ENCODE assay signal across 8 cellular contexts in the genomic region with DNA sequence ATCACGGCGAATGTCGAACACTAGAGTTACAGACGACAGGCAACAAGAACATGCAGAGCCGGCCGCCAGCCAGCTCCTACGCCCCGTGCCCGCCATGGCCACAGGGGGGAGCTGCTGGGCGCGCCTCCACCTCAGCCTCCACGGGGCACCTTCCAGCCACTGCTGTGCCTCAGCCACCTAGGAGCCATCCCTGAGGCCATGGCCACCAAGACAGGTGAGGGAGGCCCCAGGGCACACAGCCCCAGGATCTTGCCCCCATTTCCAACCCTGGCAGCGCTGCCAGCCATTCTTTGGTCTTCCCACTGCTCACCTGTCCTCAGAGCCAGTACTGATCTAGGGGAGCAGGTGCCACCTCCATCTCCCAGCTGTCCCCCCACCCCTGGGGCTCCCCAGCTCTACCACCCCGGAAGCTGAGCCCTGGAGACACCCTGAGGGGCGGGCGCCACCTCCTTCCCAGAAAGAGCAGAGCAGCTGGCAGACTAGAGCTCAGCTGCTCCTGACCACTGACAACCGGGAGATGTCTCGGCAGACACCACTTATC. TPM values are rescaled to one million over a fixed set of nuclear protein-coding genes. Genes with fewer than 3 reads are reported as not detected.
A peak's percentile ranks its signal among the peaks of the same experiment; 100 is the strongest.
DNase-seq lines count a peak whose midpoint lies in the region; ATAC-seq and TF ChIP-seq lines count a peak whose summit lies in the region.

No MANE protein-coding gene starts in this region.

- H3K27ac ChIP-seq in right lobe of liver, result no peak overlapping the region

- ATAC-seq in activated B cell treated with CpG ODN at 0.5 μM for 24 hours (ENCODE audit: low read depth) (peak; percentile 96), right lobe of liver (peak; percentile 85 to 95 (median 93)), GM21723 (IDR thresholded peaks at IDR 0.05; ENCODE audit: unreplicated experiment) (no peak), HG03196 (IDR thresholded peaks at IDR 0.05; ENCODE audit: unreplicated experiment) (no peak)
- ATAC-seq in central memory CD8-positive, alpha-beta T cell (replicated peaks; ENCODE audit: extremely low read depth, poor library complexity, severe bottlenecking), result peak; percentile 92

- peaks cover 63% of the 10 kb centered on the region for H3K36me3 Mint-ChIP-seq in activated B cell treated with CpG ODN at 0.5 μM for 24 hours (ENCODE audit: low read depth)
- peaks cover 29% of the 10 kb centered on the region for H3K36me3 Mint-ChIP-seq in central memory CD8-positive, alpha-beta T cell (ENCODE audit: insufficient read depth)

- no peak for TF ChIP-seq CTCF in activated B cell treated with CpG ODN at 0.5 μM for 24 hours (IDR thresholded peaks at IDR 0.05)
- peak; percentile 66 to 89 (median 84) for TF ChIP-seq CTCF in right lobe of liver (IDR thresholded peaks at IDR 0.05)

- intact Hi-C loops in activated B cell treated with CpG ODN at 0.5 μM for 24 hours (cut with micrococcal nuclease) (loop anchor here (1.0 to 5.0 kb wide), 5 partner anchors 12 to 249 kb away; a partner anchor contains a TSS), right lobe of liver (cut with DNase I) (no loop called here)

- no peaks in the 10 kb centered on the region for H3K27me3 ChIP-seq in right lobe of liver

- DNase-seq in GM03348 (ENCODE audit: low spot score) (peak; percentile 79), LHCN-M2 (ENCODE audit: low read depth) (peak; percentile 17), activated B cell treated with CpG ODN at 0.5 μM for 24 hours (peak; percentile 72), right lobe of liver (peak; percentile 70 to 78 (median 73))
- peak; percentile 59 for DNase-seq in central memory CD8-positive, alpha-beta T cell (ENCODE audit: low spot score in 2 of 2)
- DNase-seq in stimulated activated CD8-positive, alpha-beta memory T cell treated with anti-CD3 and anti-CD28 coated beads, Interleukin-2, amount 100 ng/mL, for 48 hours (ENCODE audit: low read depth in 2 of 2), result peak; percentile 57 to 60

- no peaks in the 10 kb centered on the region for H3K9me3 ChIP-seq in right lobe of liver

- CTCF ChIA-PET in activated B cell treated with CpG ODN at 0.5 μM for 24 hours (lab: Charles Lee), result interaction anchor here (0.6 to 2.4 kb wide), 21 partner anchors 10 to 419 kb away, joined by 3 to 14 read pairs (median 4); a partner anchor contains a TSS

- H3K4me3 Mint-ChIP-seq in activated B cell treated with CpG ODN at 0.5 μM for 24 hours, result no peak overlapping the region
- no peak overlapping the region for H3K4me3 Mint-ChIP-seq in central memory CD8-positive, alpha-beta T cell

- TF ChIP-seq POLR2A in right lobe of liver (IDR thresholded peaks at IDR 0.05), result no peak

- H3K27me3 Mint-ChIP-seq in activated B cell treated with CpG ODN at 0.5 μM for 24 hours, result no peaks in the 10 kb centered on the region
- H3K27me3 Mint-ChIP-seq in central memory CD8-positive, alpha-beta T cell, result no peaks in the 10 kb centered on the region

- peaks cover 0 to 61% (median 16%) of the 10 kb centered on the region in 4 donors for H3K36me3 ChIP-seq in right lobe of liver

- no peak overlapping the region for H3K27ac Mint-ChIP-seq in activated B cell treated with CpG ODN at 0.5 μM for 24 hours
- no peak overlapping the region for H3K27ac Mint-ChIP-seq in central memory CD8-positive, alpha-beta T cell (ENCODE audit: low read depth)

- no peaks in the 10 kb centered on the region for H3K9me3 Mint-ChIP-seq in activated B cell treated with CpG ODN at 0.5 μM for 24 hours
- no peaks in the 10 kb centered on the region for H3K9me3 Mint-ChIP-seq in central memory CD8-positive, alpha-beta T cell

- no peaks in the 10 kb centered on the region for H3K4me1 ChIP-seq in right lobe of liver

- H3K4me1 Mint-ChIP-seq in activated B cell treated with CpG ODN at 0.5 μM for 24 hours, result peaks cover 3% of the 10 kb centered on the region
- no peaks in the 10 kb centered on the region for H3K4me1 Mint-ChIP-seq in central memory CD8-positive, alpha-beta T cell

- H3K4me3 ChIP-seq in right lobe of liver, result no peak overlapping the region

- 49% methylated on average over 11 of the region's 18 CpGs for WGBS in right lobe of liver (ENCODE audit: insufficient coverage, low coverage, low lambda C conversion rate, missing lambda C conversion rate)

- POLR2A ChIA-PET in activated B cell treated with CpG ODN at 0.5 μM for 24 hours (lab: Charles Lee), result interaction anchor here (1.1 to 1.4 kb wide), 2 partner anchors 175 to 314 kb away, joined by 3 to 5 read pairs; a partner anchor contains a TSS

RNA-seq across cellular contexts. Expression of a gene that starts 11.8 kb away (rescaled TPM):
- 46.4 and 54.4 TPM in 2 replicates for total RNA-seq in LHCN-M2 (2014; rRNA removed)
- polyA plus RNA-seq in LHCN-M2 (2012), result 45.1 TPM
- 36.3 and 40.2 TPM in 2 replicates for total RNA-seq in activated B cell treated with CpG ODN at 0.5 μM for 24 hours
- total RNA-seq in right lobe of liver, result 10 to 100 TPM; 44.3 to 72.8 (median 63.0) TPM

RNA-seq across cellular contexts. Expression of a gene that starts 11.9 kb away (rescaled TPM):
- total RNA-seq in LHCN-M2 (2014; rRNA removed) (114 and 124 TPM in 2 replicates), activated B cell treated with CpG ODN at 0.5 μM for 24 hours (45.3 and 49.0 TPM in 2 replicates), right lobe of liver (10 to 100 TPM; 20.7 to 66.5 (median 24.5) TPM)
- polyA plus RNA-seq in LHCN-M2 (2012), result 106 TPM

RNA-seq across cellular contexts. Expression of a gene that starts 30.1 kb away (rescaled TPM):
- 0.46 and 0.51 TPM in 2 replicates for total RNA-seq in LHCN-M2 (2014; rRNA removed)
- polyA plus RNA-seq in LHCN-M2 (2012), result 1.8 TPM
- total RNA-seq in activated B cell treated with CpG ODN at 0.5 μM for 24 hours, result 6.5 and 8.5 TPM in 2 replicates
- total RNA-seq in right lobe of liver, result 1 to 10 TPM; 5.4 to 7.6 (median 5.8) TPM

RNA-seq across cellular contexts. Expression of a gene that starts 50.9 kb away (rescaled TPM):
- 14.6 and 23.7 TPM in 2 replicates for total RNA-seq in LHCN-M2 (2014; rRNA removed)
- 5.5 TPM for polyA plus RNA-seq in LHCN-M2 (2012)
- 42.1 and 70.7 TPM in 2 replicates for total RNA-seq in activated B cell treated with CpG ODN at 0.5 μM for 24 hours
- total RNA-seq in right lobe of liver, result 10 to 100 TPM in 4 of 6 experiments, 1 to 10 TPM in 2; 9.0 to 14.2 (median 12.0) TPM

RNA-seq across cellular contexts. Expression of a gene that starts 54.1 kb away (rescaled TPM):
- total RNA-seq in LHCN-M2 (2014; rRNA removed) (49.2 and 78.2 TPM in 2 replicates), activated B cell treated with CpG ODN at 0.5 μM for 24 hours (220 and 240 TPM in 2 replicates), right lobe of liver (10 to 100 TPM; 25.0 to 48.0 (median 39.3) TPM)
- polyA plus RNA-seq in LHCN-M2 (2012), result 112 TPM

Comparison
In these comparisons a context has a peak if more than half of its experiments do, and no peak if none do; other contexts are left out.
1. DNase-seq: peak in every context shown above with its lines; median percentile 79 in GM03348; 73 in right lobe of liver; 72 in activated B cell treated with CpG ODN at 0.5 μM for 24 hours; 59 in central memory CD8-positive, alpha-beta T cell; 58 in stimulated activated CD8-positive, alpha-beta memory T cell treated with anti-CD3 and anti-CD28 coated beads, Interleukin-2, amount 100 ng/mL, for 48 hours; 17 in LHCN-M2.
2. ATAC-seq: peak in activated B cell treated with CpG ODN at 0.5 μM for 24 hours (single experiment), central memory CD8-positive, alpha-beta T cell (single experiment) and right lobe of liver (4 of 4); none in GM21723 (single experiment) and HG03196 (single experiment).